In genomic region chr16:4523686-4524085, GRCh38 we compare ENCODE assay signal across 19 cellular contexts. TPM values are rescaled to one million over a fixed set of nuclear protein-coding genes. Genes with fewer than 3 reads are reported as not detected.
DNase-seq lines count a peak whose midpoint lies in the region; ATAC-seq and TF ChIP-seq lines count a peak whose summit lies in the region.
"Had no signal": no experiment of that assay in that cellular context is flagged by ENCODE, and none has a peak within 500 bp of the region (broad histone marks: within the 10 kb centered on the region; RNA-seq: fewer than 3 reads in every experiment).

No MANE protein-coding gene starts in this region.

- no peak overlapping the region for H3K4me3 ChIP-seq in thyroid gland (replicated peaks in 1 of 3)

- H3K27ac ChIP-seq in temporal lobe (ENCODE audit: low read depth, low read length): peak overlapping the region; percentile 79
- H3K27ac ChIP-seq in thyroid gland: no peak overlapping the region
- H3K27ac ChIP-seq: parathyroid adenoma had no signal

- H3K36me3 Mint-ChIP-seq in brain: peaks cover 27% of the 10 kb centered on the region

- no peak for TF ChIP-seq POLR2A in thyroid gland (IDR thresholded peaks at IDR 0.05)

- DNase-seq in Right ventricle myocardium superior: no peak
- no peak for DNase-seq in cardiac septum (ENCODE audit: low spot score)
- DNase-seq in islet precursor cell: peak; percentile 38
- no peak for DNase-seq in stimulated activated naive CD8-positive, alpha-beta T cell treated with anti-CD3 and anti-CD28 coated beads, Interleukin-15, Interleukin-2, amounts not matched to agents 100 U/mL and 50 U/mL, for 24 hours
- no peak for DNase-seq in thyroid gland
- DNase-seq in NCI-H2081 treated with DMSO at 0.1 percent for 48 hours (lab: John Stamatoyannopoulos, UW): no peak
- DNase-seq: activated CD4-positive, alpha-beta T cell treated with anti-CD3 and anti-CD28 coated beads for 48 hours; activated CD8-positive, alpha-beta memory T cell treated with anti-CD3 and anti-CD28 coated beads, Interleukin-2, amount 50 U/mL, for 4 hours; activated effector memory CD4-positive, alpha-beta T cell treated with Interleukin-2 at 50 U/mL for 16 hours; CD4-positive, CD25-positive, alpha-beta regulatory T cell; MM.1S; naive thymus-derived CD8-positive, alpha-beta T cell; NCI-H1694; stimulated activated CD4-positive, alpha-beta T cell treated with anti-CD3 and anti-CD28 coated beads, Interleukin-4, amount 100 ng/mL, for 1 hour had no signal

- no peaks in the 10 kb centered on the region for H3K27me3 ChIP-seq in thyroid gland

- no peaks in the 10 kb centered on the region for H3K27me3 Mint-ChIP-seq in brain
- H3K27me3 Mint-ChIP-seq: CD4-positive, CD25-positive, alpha-beta regulatory T cell; naive thymus-derived CD8-positive, alpha-beta T cell had no signal

- peak overlapping the region in 4 of 5 experiments; percentile 98 to 99 (median 99) for H3K27ac Mint-ChIP-seq in brain

- H3K4me1 Mint-ChIP-seq in brain: peaks cover 75% of the 10 kb centered on the region

- intact Hi-C loops in Right ventricle myocardium superior (cut with DNase I): no loop called here
- intact Hi-C loops in cardiac septum (cut with DNase I): no loop called here
- intact Hi-C loops in thyroid gland (cut with DNase I): no loop called here

- H3K4me3 Mint-ChIP-seq in brain: peak overlapping the region in 2 of 5 experiments; percentile 35 to 36
- H3K4me3 Mint-ChIP-seq: naive thymus-derived CD8-positive, alpha-beta T cell had no signal

- 92 to 99% methylated on average over 4 of the region's 4 CpGs for WGBS in thyroid gland, 2 donors

- no peaks in the 10 kb centered on the region for H3K9me3 Mint-ChIP-seq in brain
- H3K9me3 Mint-ChIP-seq: CD4-positive, CD25-positive, alpha-beta regulatory T cell; naive thymus-derived CD8-positive, alpha-beta T cell had no signal

- ATAC-seq in Right ventricle myocardium superior (ENCODE audit: poor library complexity): peak; percentile 11
- ATAC-seq in stimulated activated naive CD8-positive, alpha-beta T cell treated with anti-CD3 and anti-CD28 coated beads, Interleukin-15, Interleukin-2, amounts not matched to agents 100 U/mL and 50 U/mL, for 24 hours: no peak
- ATAC-seq: naive thymus-derived CD8-positive, alpha-beta T cell had no signal

- no peaks in the 10 kb centered on the region for H3K9me3 ChIP-seq in thyroid gland

- peaks cover 0 to 7% of the 10 kb centered on the region in 2 donors for H3K4me1 ChIP-seq in thyroid gland

- no peaks in the 10 kb centered on the region for H3K36me3 ChIP-seq in thyroid gland

- TF ChIP-seq CTCF in brain (conservative IDR thresholded peaks at IDR 0.05) (no peak), thyroid gland (IDR thresholded peaks at IDR 0.05) (no peak)

RNA-seq across cellular contexts. Expression of gene CDIP1, which starts 14.9 kb away (rescaled TPM):
- 45.2 TPM for total RNA-seq in Right ventricle myocardium superior
- total RNA-seq in cardiac septum: 42.1 TPM
- 161 TPM for polyA plus RNA-seq in brain (ENCODE audit: insufficient read depth, low read depth, low replicate concordance)
- total RNA-seq in temporal lobe: 10.8 TPM
- total RNA-seq in thyroid gland: 10 to 100 TPM; 15.5 to 25.4 (median 25.2) TPM

RNA-seq across cellular contexts. Expression of gene C16orf96, which starts 32.5 kb away (rescaled TPM):
- total RNA-seq in Right ventricle myocardium superior: 0.11 TPM
- total RNA-seq in cardiac septum: 0.11 TPM
- polyA plus RNA-seq in brain (ENCODE audit: insufficient read depth, low read depth, low replicate concordance): 0.90 TPM
- total RNA-seq in temporal lobe: 0.25 TPM
- total RNA-seq in thyroid gland: under 1 TPM; 0.11 to 0.88 (median 0.62) TPM
- total RNA-seq: lung microvascular endothelial cell, RPMI7951 had no signal
- polyA plus RNA-seq: CD4-positive, CD25-positive, alpha-beta regulatory T cell had no signal

RNA-seq across cellular contexts. Expression of gene HMOX2, which starts 47.5 kb away (rescaled TPM):
- total RNA-seq in Right ventricle myocardium superior: 125 TPM
- 69.1 TPM for total RNA-seq in cardiac septum
- 123 TPM for polyA plus RNA-seq in brain (ENCODE audit: insufficient read depth, low read depth, low replicate concordance)
- 30.0 TPM for total RNA-seq in temporal lobe
- 10 to 100 TPM; 36.0 to 63.2 (median 50.5) TPM for total RNA-seq in thyroid gland

RNA-seq across cellular contexts. Expression of gene NMRAL1, which starts 49.3 kb away (rescaled TPM):
- total RNA-seq in Right ventricle myocardium superior: 24.9 TPM
- total RNA-seq in cardiac septum: 7.3 TPM
- 116 TPM for polyA plus RNA-seq in brain (ENCODE audit: insufficient read depth, low read depth, low replicate concordance)
- 39.1 TPM for total RNA-seq in temporal lobe
- 10 to 100 TPM; 40.0 to 88.8 (median 57.6) TPM for total RNA-seq in thyroid gland
